Comparison of ENCODE assay signal across 20 cellular contexts in genomic region chr20:51437182-51437923, GRCh38.
A peak's percentile ranks its signal among the peaks of the same experiment; 100 is the strongest.
DNase-seq lines count a peak whose midpoint lies in the region; ATAC-seq and TF ChIP-seq lines count a peak whose summit lies in the region.
"Had no signal": no experiment of that assay in that cellular context is flagged by ENCODE, and none has a peak within 500 bp of the region (broad histone marks: within the 10 kb centered on the region; RNA-seq: fewer than 3 reads in every experiment).

No MANE protein-coding gene starts in this region.

- H3K36me3 Mint-ChIP-seq in activated T-cell treated with anti-CD3 and anti-CD28 coated beads, Interleukin-2, amount 50 U/mL, for 72 hours (ENCODE audit: insufficient read depth in 2 of 2) = peaks cover 20 to 25% of the 10 kb centered on the region in 2 donors
- H3K36me3 Mint-ChIP-seq in activated T-helper 2 cell treated with anti-CD3 and anti-CD28 coated beads, Interferon-gamma antibody, Interleukin-2, Interleukin-4, amounts not matched to agents 10 μg/mL and 5 μg/mL and 100 μg/mL, durations not matched to agents 14 hours and 24 hours and 36 hours (ENCODE audit: low read depth) = peaks cover 76% of the 10 kb centered on the region
- H3K36me3 Mint-ChIP-seq in neural crest cell (ENCODE audit: low read depth) = no peaks in the 10 kb centered on the region

- H3K9me3 Mint-ChIP-seq in activated T-cell treated with anti-CD3 and anti-CD28 coated beads, Interleukin-2, amount 50 U/mL, for 72 hours = no peaks in the 10 kb centered on the region
- no peaks in the 10 kb centered on the region for H3K9me3 Mint-ChIP-seq in activated T-helper 2 cell treated with anti-CD3 and anti-CD28 coated beads, Interferon-gamma antibody, Interleukin-2, Interleukin-4, amounts not matched to agents 10 μg/mL and 5 μg/mL and 100 μg/mL, durations not matched to agents 14 hours and 24 hours and 36 hours
- no peaks in the 10 kb centered on the region for H3K9me3 Mint-ChIP-seq in neural crest cell
- H3K9me3 Mint-ChIP-seq: activated B cell treated with CpG ODN at 0.5 μM for 24 hours; CD8-positive, alpha-beta T cell had no signal

- H3K36me3 ChIP-seq in IMR-90 (ENCODE audit: control insufficient read depth, insufficient read depth, low read length) = no peaks in the 10 kb centered on the region
- H3K36me3 ChIP-seq: thoracic aorta had no signal

- H4K8ac ChIP-seq in IMR-90 (ENCODE audit: low read depth in 2 of 2, low read length in 2 of 2) = no peak overlapping the region

- intact Hi-C loops in IMR-90 (cut with micrococcal nuclease) (no loop called here), right cardiac atrium (cut with DNase I) (no loop called here)
- intact Hi-C loops in activated T-helper 2 cell treated with anti-CD3 and anti-CD28 coated beads, Interferon-gamma antibody, Interleukin-2, Interleukin-4, amounts not matched to agents 10 μg/mL and 5 μg/mL and 100 μg/mL, durations not matched to agents 14 hours and 24 hours and 36 hours (cut with micrococcal nuclease) = no loop called here

- no peak overlapping the region for H3K4me2 ChIP-seq in IMR-90 (ENCODE audit: low read depth, low read length)

- H3K27ac ChIP-seq in IMR-90 (ENCODE audit: insufficient read depth, low read length) (no peak overlapping the region), right cardiac atrium (ENCODE audit: low read length) (no peak overlapping the region)
- H3K27ac ChIP-seq: left lung, thoracic aorta had no signal

- H3K18ac ChIP-seq in IMR-90 (ENCODE audit: low read depth, low read length) = no peak overlapping the region

- no peak overlapping the region for H4K91ac ChIP-seq in IMR-90 (ENCODE audit: insufficient read depth, low read depth, low read length)

- in situ Hi-C loops in IMR-90 (cut with MboI; ENCODE audit: low sequenced_read_pairs) = no loop called here

- peak in 1 of 2 donors; percentile 34 for DNase-seq in activated T-cell treated with anti-CD3 and anti-CD28 coated beads, Interleukin-2, amount 50 U/mL, for 72 hours
- no peak for DNase-seq in activated T-cell treated with anti-CD3 and anti-CD28 coated beads for 4 hours
- DNase-seq in IMR-90 = no peak
- DNase-seq in activated T-helper 2 cell treated with anti-CD3 and anti-CD28 coated beads, Interferon-gamma antibody, Interleukin-2, Interleukin-4, amounts not matched to agents 10 μg/mL and 5 μg/mL and 100 μg/mL, durations not matched to agents 14 hours and 24 hours and 36 hours (ENCODE audit: low spot score) = no peak
- no peak for DNase-seq in neural crest cell (ENCODE audit: low read depth, low spot score)
- no peak for DNase-seq in medulla oblongata (ENCODE audit: extremely low spot score)
- DNase-seq in HuH-7 (ENCODE audit: low spot score) = no peak
- no peak for DNase-seq in right cardiac atrium
- DNase-seq: ACHN; activated B cell treated with CpG ODN at 0.5 μM for 24 hours; CD8-positive, alpha-beta T cell; effector memory CD4-positive, alpha-beta T cell; glutamatergic neuron; left lung; mucosa of descending colon; NCI-H1417; NCI-H526; retina; SHP77 treated with DMSO at 0.1 percent for 48 hours had no signal

- TF ChIP-seq CTCF in IMR-90 (conservative IDR thresholded peaks at IDR 0.05; ENCODE audit: low read depth, low read length) (no peak), neural crest cell (conservative IDR thresholded peaks at IDR 0.05) (no peak)

- no peak for TF ChIP-seq POLR2A in IMR-90 (IDR thresholded peaks at IDR 0.05; ENCODE audit: low read depth, low read length)

- no peak overlapping the region for H2BK5ac ChIP-seq in IMR-90 (ENCODE audit: low read depth, low read length, poor library complexity, severe bottlenecking)

- H4K5ac ChIP-seq in IMR-90 (ENCODE audit: low read depth, low read length) = no peak overlapping the region

- POLR2A ChIA-PET in IMR-90 (lab: Charles Lee; ENCODE audit: unreplicated experiment) = no interaction called here

- 100% methylated on average over 1 of the region's 7 CpGs; no CpG with 5 or more reads in 1 of the 2 experiments for WGBS in IMR-90 (ENCODE audit: extremely low coverage in 2 of 2, insufficient read length in 1 of 2), 2 experiments
- 92% methylated on average over 7 of the region's 7 CpGs for WGBS in right cardiac atrium

- H2AK9ac ChIP-seq in IMR-90 (replicated peaks; ENCODE audit: low read depth, low read length, poor library complexity) = no peak overlapping the region

- peak overlapping the region; percentile 69 for H3K27ac Mint-ChIP-seq in activated T-cell treated with anti-CD3 and anti-CD28 coated beads, Interleukin-2, amount 50 U/mL, for 72 hours
- peak overlapping the region; percentile 74 for H3K27ac Mint-ChIP-seq in activated T-helper 2 cell treated with anti-CD3 and anti-CD28 coated beads, Interferon-gamma antibody, Interleukin-2, Interleukin-4, amounts not matched to agents 10 μg/mL and 5 μg/mL and 100 μg/mL, durations not matched to agents 14 hours and 24 hours and 36 hours
- H3K27ac Mint-ChIP-seq in neural crest cell (ENCODE audit: unreplicated experiment) = peak overlapping the region; percentile 35
- H3K27ac Mint-ChIP-seq: activated B cell treated with CpG ODN at 0.5 μM for 24 hours; CD8-positive, alpha-beta T cell had no signal

- H3K79me1 ChIP-seq in IMR-90 (ENCODE audit: low read depth in 1 of 2, low read length in 2 of 2) = no peaks in the 10 kb centered on the region

- H3K23ac ChIP-seq in IMR-90 (ENCODE audit: low read depth, low read length) = no peak overlapping the region

- H2BK15ac ChIP-seq in IMR-90 (ENCODE audit: low read depth, low read length) = no peak overlapping the region

- CTCF ChIA-PET in IMR-90 (lab: Yijun Ruan, JAX) = no interaction called here

- H3K27me3 ChIP-seq in IMR-90 (ENCODE audit: control insufficient read depth, insufficient read depth, low read length) (no peaks in the 10 kb centered on the region), right cardiac atrium (ENCODE audit: control insufficient read depth, insufficient read depth) (no peaks in the 10 kb centered on the region)
- H3K27me3 ChIP-seq: left lung had no signal

- ATAC-seq in activated T-cell treated with anti-CD3 and anti-CD28 coated beads, Interleukin-2, amount 50 U/mL, for 72 hours (replicated peaks in 1 of 2) = peak; percentile 37 to 78
- ATAC-seq in IMR-90 (ENCODE audit: low read depth) (no peak), right cardiac atrium (no peak)
- ATAC-seq: CD8-positive, alpha-beta T cell; left lung; mucosa of descending colon had no signal

- H3K9me1 ChIP-seq in IMR-90 (ENCODE audit: insufficient read depth, low read length) = peaks cover 15% of the 10 kb centered on the region

- H3K4me3 ChIP-seq in IMR-90 (ENCODE audit: insufficient read depth, low read depth, low read length) (no peak overlapping the region), right cardiac atrium (ENCODE audit: low read length) (no peak overlapping the region)
- H3K4me3 ChIP-seq: left lung, mucosa of descending colon, thoracic aorta had no signal

- H3K4ac ChIP-seq in IMR-90 (ENCODE audit: low read depth, low read length) = peak overlapping the region; percentile 13

- H2AFZ ChIP-seq in IMR-90 (replicated peaks; ENCODE audit: low read length, poor library complexity) = no peak overlapping the region

- H3K14ac ChIP-seq in IMR-90 (replicated peaks; ENCODE audit: low read depth, low read length) = no peak overlapping the region; the same call in 1 of the 2 replicates

- H3K9ac ChIP-seq in IMR-90 (ENCODE audit: low read depth, low read length) = no peak overlapping the region

- dilution Hi-C loops in IMR-90 (cut with HindIII; ENCODE audit: low sequenced_read_pairs, unreplicated experiment) = no loop called here

- no TSS peak for BruUV-seq in IMR-90 (replicated peaks; lab: Mats Ljungman, UMichigan)

- H3K9me3 ChIP-seq in IMR-90 (ENCODE audit: control insufficient read depth, insufficient read depth, low read length) (no peaks in the 10 kb centered on the region), right cardiac atrium (ENCODE audit: control insufficient read depth, low read length) (no peaks in the 10 kb centered on the region)
- H3K9me3 ChIP-seq: left lung, mucosa of descending colon, thoracic aorta had no signal

- H2BK20ac ChIP-seq in IMR-90 (ENCODE audit: low read depth, low read length) = no peak overlapping the region; the same call in 1 of the 2 replicates

- H3K4me1 Mint-ChIP-seq in activated T-cell treated with anti-CD3 and anti-CD28 coated beads, Interleukin-2, amount 50 U/mL, for 72 hours (ENCODE audit: low read depth) = peaks cover 63% of the 10 kb centered on the region
- peaks cover 34% of the 10 kb centered on the region for H3K4me1 Mint-ChIP-seq in activated T-helper 2 cell treated with anti-CD3 and anti-CD28 coated beads, Interferon-gamma antibody, Interleukin-2, Interleukin-4, amounts not matched to agents 10 μg/mL and 5 μg/mL and 100 μg/mL, durations not matched to agents 14 hours and 24 hours and 36 hours (ENCODE audit: low read depth)
- peaks cover 14% of the 10 kb centered on the region for H3K4me1 Mint-ChIP-seq in neural crest cell

- H3K56ac ChIP-seq in IMR-90 (ENCODE audit: extremely low read depth, insufficient read depth, low read length) = no peak overlapping the region

- no peaks in the 10 kb centered on the region for H3K27me3 Mint-ChIP-seq in activated T-cell treated with anti-CD3 and anti-CD28 coated beads, Interleukin-2, amount 50 U/mL, for 72 hours (ENCODE audit: low read depth)
- H3K27me3 Mint-ChIP-seq in activated T-helper 2 cell treated with anti-CD3 and anti-CD28 coated beads, Interferon-gamma antibody, Interleukin-2, Interleukin-4, amounts not matched to agents 10 μg/mL and 5 μg/mL and 100 μg/mL, durations not matched to agents 14 hours and 24 hours and 36 hours (ENCODE audit: low read depth) = no peaks in the 10 kb centered on the region
- H3K27me3 Mint-ChIP-seq in neural crest cell (ENCODE audit: low read depth) = no peaks in the 10 kb centered on the region
- H3K27me3 Mint-ChIP-seq: activated B cell treated with CpG ODN at 0.5 μM for 24 hours had no signal

- H4K20me1 ChIP-seq in IMR-90 (ENCODE audit: insufficient read depth, low read length) = no peaks in the 10 kb centered on the region

- H2AK5ac ChIP-seq in IMR-90 (ENCODE audit: low read depth, low read length) = no peak overlapping the region

- H3K4me1 ChIP-seq in IMR-90 (ENCODE audit: control insufficient read depth, insufficient read depth, low read length) (peaks cover 2% of the 10 kb centered on the region), right cardiac atrium (ENCODE audit: control insufficient read depth, insufficient read depth, low read length) (no peaks in the 10 kb centered on the region)
- H3K4me1 ChIP-seq: left lung had no signal

- H3K4me3 Mint-ChIP-seq in activated T-cell treated with anti-CD3 and anti-CD28 coated beads, Interleukin-2, amount 50 U/mL, for 72 hours = peak overlapping the region in 1 of 2 donors; percentile 29
- no peak overlapping the region for H3K4me3 Mint-ChIP-seq in activated T-helper 2 cell treated with anti-CD3 and anti-CD28 coated beads, Interferon-gamma antibody, Interleukin-2, Interleukin-4, amounts not matched to agents 10 μg/mL and 5 μg/mL and 100 μg/mL, durations not matched to agents 14 hours and 24 hours and 36 hours (ENCODE audit: low read depth)
- H3K4me3 Mint-ChIP-seq in neural crest cell = no peak overlapping the region
- H3K4me3 Mint-ChIP-seq: activated B cell treated with CpG ODN at 0.5 μM for 24 hours; CD8-positive, alpha-beta T cell had no signal

- no peak overlapping the region for H2BK120ac ChIP-seq in IMR-90 (ENCODE audit: low read depth, low read length)

- TF ChIP-seq RAD21 in IMR-90 (IDR thresholded peaks at IDR 0.05; ENCODE audit: low read length) = no peak

Comparison
In these comparisons a context has a peak if more than half of its experiments do, and no peak if none do; other contexts are left out.
1. ATAC-seq: peak in activated T-cell treated with anti-CD3 and anti-CD28 coated beads, Interleukin-2, amount 50 U/mL, for 72 hours (2 of 2); none in IMR-90 (single experiment) and right cardiac atrium (0 of 2).
2. Peak in every context shown above with its lines, with median percentiles within 50 percentile points of each other: H3K27ac Mint-ChIP-seq.